22 cellular contexts compared by ENCODE assay signal in the genomic region with DNA sequence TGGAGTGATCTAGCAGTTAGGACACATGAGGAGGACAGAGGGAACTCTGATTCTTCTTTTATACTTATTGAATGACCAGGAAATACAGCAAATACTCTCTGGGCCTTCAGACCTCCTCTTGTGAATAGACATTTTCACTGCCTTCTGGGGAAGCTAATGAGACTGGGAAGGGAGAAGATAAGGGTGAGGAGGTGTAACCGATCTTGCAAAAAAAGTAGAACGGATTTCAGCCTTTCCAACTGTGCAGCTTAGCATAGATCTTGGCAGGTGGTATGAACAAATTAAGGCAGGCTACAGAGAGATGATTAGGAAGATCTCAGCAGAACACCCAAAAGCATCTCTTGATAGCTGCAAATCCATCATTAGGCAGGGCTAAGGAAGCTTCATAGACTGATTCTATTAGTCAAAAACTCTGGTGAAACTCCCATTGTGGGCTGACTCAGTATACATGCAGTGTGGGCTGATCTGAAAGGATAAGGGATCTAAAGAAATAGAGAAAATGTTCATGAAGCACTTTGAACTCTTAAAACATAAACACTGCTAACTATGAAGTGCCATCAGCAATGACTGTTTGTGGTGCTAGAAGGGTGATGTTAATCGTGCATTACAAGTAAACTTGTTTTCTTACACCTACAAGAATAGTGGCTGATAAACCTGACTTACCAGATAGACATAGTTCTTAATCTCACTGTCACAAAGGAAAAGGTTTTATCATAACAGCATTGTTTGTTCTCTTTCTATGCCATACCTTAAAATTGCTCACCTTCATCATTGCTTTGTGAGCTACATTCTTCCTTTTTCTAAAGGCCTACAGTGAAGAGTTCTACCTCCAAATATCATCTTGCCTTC.
DNase-seq lines count a peak whose midpoint lies in the region; ATAC-seq, FAIRE-seq and TF ChIP-seq lines count a peak whose summit lies in the region.
"Had no signal": no experiment of that assay in that cellular context is flagged by ENCODE, and none has a peak within 500 bp of the region (broad histone marks: within the 10 kb centered on the region; RNA-seq: fewer than 3 reads in every experiment).

No MANE protein-coding gene starts in this region.

- intact Hi-C loops in K562 (cut with micrococcal nuclease), result no loop called here

- H3K27me3 ChIP-seq in K562 (ENCODE audit: control insufficient read depth in 2 of 2, insufficient read depth in 2 of 2, low read length in 2 of 2) (no peaks in the 10 kb centered on the region), mesenchymal stem cell (ENCODE audit: control insufficient read depth in 1 of 2, insufficient read depth in 1 of 2, low read length in 2 of 2) (no peaks in the 10 kb centered on the region), upper lobe of left lung (no peaks in the 10 kb centered on the region)
- H3K27me3 ChIP-seq: BE2C had no signal

- POLR2A ChIA-PET in K562 (lab: Yijun Ruan, JAX), result interaction anchor here (1.4 to 1.5 kb wide), 2 partner anchors 10 to 16 kb away, joined by 4 read pairs; no protein-coding TSS in a partner anchor

- FAIRE-seq in D721Med (lab: Jason Lieb, UNC) (peak; percentile 53), H54 (lab: Jason Lieb, UNC) (peak; percentile 67), K562 (lab: Jason Lieb, UNC) (no peak)
- FAIRE-seq: G401.6, GM18507 had no signal

- no peak for TF ChIP-seq RAD21 in K562 (CRISPR knock-in tag; conservative IDR thresholded peaks at IDR 0.05 in 1 of 2, IDR thresholded peaks at IDR 0.05 in 1 of 2)

- no peak overlapping the region for H2BK120ac ChIP-seq in mesenchymal stem cell (ENCODE audit: low read depth, low read length)

- WGBS in K562 (ENCODE audit: insufficient coverage, low coverage, missing lambda C conversion rate), result 6% methylated on average over 3 of the region's 3 CpGs
- WGBS in mesenchymal stem cell, result 78% methylated on average over 3 of the region's 3 CpGs
- WGBS in upper lobe of left lung, 2 donors, result 78 to 82% methylated on average over 3 of the region's 3 CpGs

- peak; percentile 71 for ATAC-seq in K562
- no peak for ATAC-seq in upper lobe of left lung (ENCODE audit: low FRiP score in 2 of 2)

- no peak overlapping the region for H4K91ac ChIP-seq in mesenchymal stem cell (ENCODE audit: low read length)

- TF ChIP-seq CTCF in D721Med (IDR thresholded peaks at IDR 0.05; ENCODE audit: insufficient read depth, missing control alignments) (no peak), K562 (IDR thresholded peaks at IDR 0.05 in 2 of 3, conservative IDR thresholded peaks at IDR 0.05 in 1 of 3; ENCODE audit: insufficient read depth in 2 of 3, low read depth in 1 of 3, low read length in 3 of 3) (no peak), upper lobe of left lung (IDR thresholded peaks at IDR 0.05) (no peak)

- in situ Hi-C loops in K562 (cut with MboI), result no loop called here

- H3K79me1 ChIP-seq in mesenchymal stem cell (replicated peaks; ENCODE audit: low read length, poor library complexity, severe bottlenecking), result no peaks in the 10 kb centered on the region

- no peak overlapping the region for H3K23ac ChIP-seq in mesenchymal stem cell (ENCODE audit: low read length in 2 of 2)

- H3K4me1 ChIP-seq in K562 (replicated peaks in 1 of 2; ENCODE audit: control insufficient read depth in 2 of 2, insufficient read depth in 2 of 2, low read length in 2 of 2), result peaks cover 0 to 3% of the 10 kb centered on the region in 2 experiments; a peak in 1 of 5 replicates
- peaks cover 6% of the 10 kb centered on the region for H3K4me1 ChIP-seq in mesenchymal stem cell (ENCODE audit: control insufficient read depth, insufficient read depth, low read depth, low read length)
- H3K4me1 ChIP-seq in upper lobe of left lung, result no peaks in the 10 kb centered on the region
- H3K4me1 ChIP-seq: BE2C had no signal

- H3K4me3 ChIP-seq in K562, result no peak overlapping the region
- H3K4me3 ChIP-seq in mesenchymal stem cell (ENCODE audit: insufficient read depth in 1 of 2, low read depth in 1 of 2, low read length in 2 of 2), result no peak overlapping the region
- no peak overlapping the region for H3K4me3 ChIP-seq in upper lobe of left lung

- CTCF ChIA-PET in K562 (lab: Yijun Ruan, JAX; ENCODE audit: low intra/inter-chr PET ratio), result no interaction called here

- no TSS peak for BruUV-seq in K562 (replicated peaks; lab: Mats Ljungman, UMichigan)

- H3K9me3 ChIP-seq in K562 (replicated peaks; ENCODE audit: control insufficient read depth, insufficient read depth, low read depth, low read length) (no peaks in the 10 kb centered on the region), mesenchymal stem cell (ENCODE audit: control insufficient read depth, low read length) (no peaks in the 10 kb centered on the region), upper lobe of left lung (no peaks in the 10 kb centered on the region)
- H3K9me3 ChIP-seq: BE2C had no signal

- no peak overlapping the region for H3K4ac ChIP-seq in mesenchymal stem cell (ENCODE audit: low read depth in 1 of 2, low read length in 2 of 2)

- H3K36me3 ChIP-seq in K562 (ENCODE audit: control insufficient read depth, insufficient read depth, low read length), result no peaks in the 10 kb centered on the region
- no peaks in the 10 kb centered on the region for H3K36me3 ChIP-seq in mesenchymal stem cell (ENCODE audit: control insufficient read depth in 1 of 2, insufficient read depth in 2 of 2, low read depth in 1 of 2, low read length in 2 of 2)
- H3K36me3 ChIP-seq in upper lobe of left lung, result no peaks in the 10 kb centered on the region
- H3K36me3 ChIP-seq: BE2C had no signal

- H3K4me2 ChIP-seq in K562 (ENCODE audit: insufficient read depth, low read length) (no peak overlapping the region), mesenchymal stem cell (ENCODE audit: low read length, poor library complexity, severe bottlenecking) (no peak overlapping the region)
- H3K4me2 ChIP-seq: KMS-11 had no signal

- TF ChIP-seq POLR2A in H54 (IDR thresholded peaks at IDR 0.05; ENCODE audit: low read depth, low read length) (no peak), K562 (conservative IDR thresholded peaks at IDR 0.05) (no peak), upper lobe of left lung (IDR thresholded peaks at IDR 0.05) (no peak)

- H3K27ac ChIP-seq in K562 (ENCODE audit: extremely low read depth, low read depth, low read length) (peak overlapping the region; percentile 24; the same call in 1 of the 3 replicates), mesenchymal stem cell (ENCODE audit: low read length, poor library complexity, severe bottlenecking) (peak overlapping the region; percentile 17), upper lobe of left lung (no peak overlapping the region)
- H3K27ac ChIP-seq: HL-60, KMS-11 had no signal

- H3K9me1 ChIP-seq in K562 (ENCODE audit: control insufficient read depth, insufficient read depth, low read length), result no peaks in the 10 kb centered on the region

- DNase-seq in D721Med (ENCODE audit: insufficient read length, low spot score) (no peak), H54 (ENCODE audit: insufficient read length, low spot score) (no peak), K562 (ENCODE audit: extremely low read depth in 1 of 4, low spot score in 3 of 4) (peak in 1 of 4 experiments; percentile 27), mesenchymal stem cell (no peak), nucleus accumbens (lab: John Stamatoyannopoulos, UW) (no peak), upper lobe of left lung (no peak), NCI-H345 (lab: John Stamatoyannopoulos, UW) (no peak)
- no peak for DNase-seq in effector CD8-positive, alpha-beta T cell (lab: John Stamatoyannopoulos, UW)
- DNase-seq: BE2C, DMS 273 treated with DMSO at 0.1 percent for 48 hours, NCI-H1092 treated with DMSO at 0.1 percent for 48 hours, NCI-H1436 treated with DMSO at 0.1 percent for 48 hours, NCI-H1930, NCI-H226, NCI-H524, NCI-H774, Right ventricle myocardium superior, SW 1271 had no signal

- H2AFZ ChIP-seq in K562 (ENCODE audit: low read depth, low read length), result peak overlapping the region; percentile 78
- H2AFZ ChIP-seq in mesenchymal stem cell (ENCODE audit: low read depth, low read length), result no peak overlapping the region

- peak overlapping the region; percentile 35 for H2AK5ac ChIP-seq in mesenchymal stem cell (ENCODE audit: low read length, severe bottlenecking)

- no peak overlapping the region for H2BK5ac ChIP-seq in mesenchymal stem cell (ENCODE audit: low read depth, low read length, poor library complexity, severe bottlenecking)

- H3K9ac ChIP-seq in K562 (ENCODE audit: insufficient read depth in 1 of 2, low read depth in 2 of 2, low read length in 2 of 2), result no peak overlapping the region
- H3K9ac ChIP-seq in mesenchymal stem cell (ENCODE audit: low read length), result no peak overlapping the region
- H3K9ac ChIP-seq: KMS-11 had no signal

- no peak overlapping the region for H4K8ac ChIP-seq in mesenchymal stem cell (ENCODE audit: low read length)

- H2BK12ac ChIP-seq in mesenchymal stem cell (ENCODE audit: low read length in 2 of 2), result no peak overlapping the region

- H3K14ac ChIP-seq in mesenchymal stem cell (ENCODE audit: low read length in 2 of 2), result no peak overlapping the region

- H2BK15ac ChIP-seq in mesenchymal stem cell (ENCODE audit: low read depth, poor library complexity, severe bottlenecking), result no peak overlapping the region

- no peak for TF ChIP-seq EP300 in K562 (IDR thresholded peaks at IDR 0.05; ENCODE audit: low read length)
- TF ChIP-seq EP300 in upper lobe of left lung (IDR thresholded peaks at IDR 0.05), result no peak

- H3K79me2 ChIP-seq in K562 (ENCODE audit: control insufficient read depth, insufficient read depth, low read length), result no peaks in the 10 kb centered on the region

- H4K20me1 ChIP-seq in K562 (replicated peaks; ENCODE audit: control insufficient read depth, insufficient read depth, low read length), result no peaks in the 10 kb centered on the region

- no peak overlapping the region for H3K18ac ChIP-seq in mesenchymal stem cell (ENCODE audit: low read depth in 1 of 2, low read length in 2 of 2)

TF ChIP-seq in K562, 482 proteins besides CTCF, POLR2A, EP300 and RAD21 (continues in another document):
- TF ChIP-seq, protein P1, sequence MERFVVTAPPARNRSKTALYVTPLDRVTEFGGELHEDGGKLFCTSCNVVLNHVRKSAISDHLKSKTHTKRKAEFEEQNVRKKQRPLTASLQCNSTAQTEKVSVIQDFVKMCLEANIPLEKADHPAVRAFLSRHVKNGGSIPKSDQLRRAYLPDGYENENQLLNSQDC (CRISPR knock-in tag; IDR thresholded peaks at IDR 0.05), result no peak
- TF ChIP-seq DACH1 (IDR thresholded peaks at IDR 0.05; ENCODE audit: partially characterized antibody) (no peak), MYBL2 (IDR thresholded peaks at IDR 0.05; ENCODE audit: low read depth) (no peak), MYBL2 (CRISPR knock-in tag; IDR thresholded peaks at IDR 0.05; ENCODE audit: borderline replicate concordance) (no peak), CCNT2 (IDR thresholded peaks at IDR 0.05; ENCODE audit: borderline replicate concordance, extremely low read depth, insufficient read length, low read depth, low read length) (no peak), CREM (IDR thresholded peaks at IDR 0.05; ENCODE audit: low read depth) (no peak), LCOR (CRISPR knock-in tag; IDR thresholded peaks at IDR 0.05) (no peak), DNMT1 (IDR thresholded peaks at IDR 0.05) (no peak), ETV5 (CRISPR knock-in tag; IDR thresholded peaks at IDR 0.05; ENCODE audit: low read depth) (no peak), PHB (CRISPR knock-in tag; IDR thresholded peaks at IDR 0.05) (no peak), FOXK2 (conservative IDR thresholded peaks at IDR 0.05 in 1 of 2, IDR thresholded peaks at IDR 0.05 in 1 of 2; ENCODE audit: low read depth in 2 of 2) (no peak)

Comparison
In these comparisons a context has a peak if more than half of its experiments do, and no peak if none do; other contexts are left out.
1. H3K27ac ChIP-seq: peak in K562 (single experiment) and mesenchymal stem cell (single experiment); none in upper lobe of left lung (0 of 4).